13 cellular contexts compared by ENCODE assay signal in the genomic region with DNA sequence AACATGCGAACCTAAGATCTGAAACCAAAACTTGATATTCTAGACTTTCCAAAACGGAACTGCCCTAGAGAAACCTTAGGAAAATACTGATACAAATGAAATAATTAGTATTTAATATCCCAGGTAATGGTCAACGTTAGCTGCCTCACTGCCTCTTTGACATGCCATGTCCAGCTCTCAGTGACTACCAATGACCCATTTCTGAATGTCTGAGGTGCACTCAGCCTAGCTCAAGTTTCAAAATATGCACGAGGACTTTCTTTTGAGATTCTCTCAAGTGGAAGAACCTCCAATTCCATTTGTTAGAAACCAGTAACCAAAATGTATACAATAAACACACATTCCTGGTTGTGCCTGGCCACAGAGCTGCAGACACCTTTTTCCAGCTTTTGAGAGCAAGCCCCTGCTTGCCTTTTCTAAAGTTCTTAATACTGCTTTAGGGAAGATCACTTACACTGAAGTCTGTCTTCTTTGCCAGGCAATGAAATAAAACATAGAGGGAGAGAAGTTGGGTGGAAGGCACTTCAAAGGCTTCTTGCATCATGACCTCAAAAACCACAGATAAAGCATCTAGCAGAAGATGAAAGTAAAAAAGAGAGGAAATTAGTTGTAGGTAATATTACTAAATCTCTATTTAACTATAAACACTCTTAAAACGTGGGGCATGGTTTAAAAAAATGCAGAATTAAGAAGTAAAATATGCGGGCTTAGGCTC.
A peak's percentile ranks its signal among the peaks of the same experiment; 100 is the strongest.
DNase-seq lines count a peak whose midpoint lies in the region; ATAC-seq and TF ChIP-seq lines count a peak whose summit lies in the region.
"Had no signal": no experiment of that assay in that cellular context is flagged by ENCODE, and none has a peak within 500 bp of the region (broad histone marks: within the 10 kb centered on the region; RNA-seq: fewer than 3 reads in every experiment).

No MANE protein-coding gene starts in this region.

- TF ChIP-seq CTCF in Loucy (conservative IDR thresholded peaks at IDR 0.05; ENCODE audit: low read length) (no peak), WTC11 (IDR thresholded peaks at IDR 0.05) (no peak), nephron progenitor cell (IDR thresholded peaks at IDR 0.05) (no peak), lower lobe of right lung (IDR thresholded peaks at IDR 0.05) (no peak)

- peaks cover 72% of the 10 kb centered on the region for H4K20me1 ChIP-seq in Loucy (ENCODE audit: insufficient read depth, low read length, poor library complexity, severe bottlenecking)

- H3K27me3 ChIP-seq in Loucy (ENCODE audit: insufficient read depth, low read length, poor library complexity, severe bottlenecking) (no peaks in the 10 kb centered on the region), lower lobe of right lung (ENCODE audit: low read depth) (no peaks in the 10 kb centered on the region)

- H3K9me3 ChIP-seq in Loucy (ENCODE audit: insufficient read depth, low read depth, low read length) (no peaks in the 10 kb centered on the region), lower lobe of right lung (no peaks in the 10 kb centered on the region)

- no peaks in the 10 kb centered on the region for H3K79me2 ChIP-seq in Loucy (ENCODE audit: insufficient read depth, low read length)

- H3K27ac ChIP-seq in lower lobe of right lung: no peak overlapping the region
- H3K27ac ChIP-seq: 22Rv1 had no signal

- H3K27me3 Mint-ChIP-seq in WTC11 (ENCODE audit: low read depth) (no peaks in the 10 kb centered on the region), nephron progenitor cell (ENCODE audit: low read depth, poor library complexity) (no peaks in the 10 kb centered on the region)

- H3K4me1 Mint-ChIP-seq in WTC11 (peaks cover 39% of the 10 kb centered on the region), nephron progenitor cell (peaks cover 68% of the 10 kb centered on the region)

- ATAC-seq in WTC11: no peak
- ATAC-seq in Right ventricle myocardium superior (ENCODE audit: poor library complexity): no peak
- no peak for ATAC-seq in lower lobe of right lung
- ATAC-seq: left lobe of liver had no signal

- H3F3A ChIP-seq in Loucy (ENCODE audit: low read depth): 0 out of 2 replicates have a peak, but pooled peaks cover 3% of the 10 kb centered on the region

- peak overlapping the region; percentile 74; the same call in 1 of the 2 replicates for H3K27ac Mint-ChIP-seq in WTC11
- peak overlapping the region; percentile 32 for H3K27ac Mint-ChIP-seq in nephron progenitor cell

- H3K36me3 ChIP-seq in Loucy (ENCODE audit: insufficient read depth, low read length) (peaks cover 30% of the 10 kb centered on the region; the same call in 1 of the 2 replicates), lower lobe of right lung (peaks cover 41% of the 10 kb centered on the region)

- peaks cover 20% of the 10 kb centered on the region for H3K36me3 Mint-ChIP-seq in WTC11
- H3K36me3 Mint-ChIP-seq in nephron progenitor cell (ENCODE audit: low read depth): peaks cover 38% of the 10 kb centered on the region

- no peak overlapping the region for H3K9ac ChIP-seq in Loucy (ENCODE audit: low read depth, low read length, poor library complexity, severe bottlenecking)

- H3K4me3 Mint-ChIP-seq in WTC11 (no peak overlapping the region), nephron progenitor cell (no peak overlapping the region)

- DNase-seq in DMS 273 (lab: John Stamatoyannopoulos, UW; ENCODE audit: unreplicated experiment) (peak; percentile 25), DMS 273 treated with DMSO at 0.1 percent for 48 hours (lab: John Stamatoyannopoulos, UW) (no peak), WTC11 (ENCODE audit: low spot score) (no peak), nephron progenitor cell (no peak), Right ventricle myocardium superior (no peak), lower lobe of right lung (no peak), NCI-H345 (lab: John Stamatoyannopoulos, UW) (no peak)
- DNase-seq: NCI-H1694 treated with DMSO at 0.1 percent for 48 hours, retina, T1000 had no signal

- POLR2A ChIA-PET in WTC11 (lab: Charles Lee): no interaction called here

- H3K9me3 Mint-ChIP-seq in WTC11 (no peaks in the 10 kb centered on the region), nephron progenitor cell (no peaks in the 10 kb centered on the region)

- H3K4me3 ChIP-seq in Loucy (ENCODE audit: low read length, poor library complexity, severe bottlenecking) (no peak overlapping the region), lower lobe of right lung (no peak overlapping the region)

- CTCF ChIA-PET in WTC11 (lab: Charles Lee): no interaction called here

- intact Hi-C loops in Right ventricle myocardium superior (cut with DNase I): no loop called here
- intact Hi-C loops in lower lobe of right lung (cut with DNase I): no loop called here

- peaks cover 51% of the 10 kb centered on the region for H3K4me1 ChIP-seq in Loucy (ENCODE audit: insufficient read depth, low read length, poor library complexity, severe bottlenecking)
- peaks cover 6% of the 10 kb centered on the region for H3K4me1 ChIP-seq in lower lobe of right lung

- peak overlapping the region; percentile 33 for H3K4me2 ChIP-seq in Loucy (ENCODE audit: low read depth, low read length, poor library complexity, severe bottlenecking)

- no peak overlapping the region for H2AFZ ChIP-seq in Loucy (ENCODE audit: low read length)

- no peaks in the 10 kb centered on the region for H3K9me2 ChIP-seq in Loucy (replicated peaks; ENCODE audit: low read depth, low read length)

TF ChIP-seq in WTC11, 78 proteins besides CTCF, POLR2A, EP300 and RAD21:
- no peak for TF ChIP-seq SOX15 (CRISPR knock-in tag; IDR thresholded peaks at IDR 0.05)
- TF ChIP-seq, protein P1, sequence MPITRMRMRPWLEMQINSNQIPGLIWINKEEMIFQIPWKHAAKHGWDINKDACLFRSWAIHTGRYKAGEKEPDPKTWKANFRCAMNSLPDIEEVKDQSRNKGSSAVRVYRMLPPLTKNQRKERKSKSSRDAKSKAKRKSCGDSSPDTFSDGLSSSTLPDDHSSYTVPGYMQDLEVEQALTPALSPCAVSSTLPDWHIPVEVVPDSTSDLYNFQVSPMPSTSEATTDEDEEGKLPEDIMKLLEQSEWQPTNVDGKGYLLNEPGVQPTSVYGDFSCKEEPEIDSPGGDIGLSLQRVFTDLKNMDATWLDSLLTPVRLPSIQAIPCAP (CRISPR knock-in tag; IDR thresholded peaks at IDR 0.05): no peak
